Comparison of ENCODE assay signal across 29 cellular contexts in the genomic region with DNA sequence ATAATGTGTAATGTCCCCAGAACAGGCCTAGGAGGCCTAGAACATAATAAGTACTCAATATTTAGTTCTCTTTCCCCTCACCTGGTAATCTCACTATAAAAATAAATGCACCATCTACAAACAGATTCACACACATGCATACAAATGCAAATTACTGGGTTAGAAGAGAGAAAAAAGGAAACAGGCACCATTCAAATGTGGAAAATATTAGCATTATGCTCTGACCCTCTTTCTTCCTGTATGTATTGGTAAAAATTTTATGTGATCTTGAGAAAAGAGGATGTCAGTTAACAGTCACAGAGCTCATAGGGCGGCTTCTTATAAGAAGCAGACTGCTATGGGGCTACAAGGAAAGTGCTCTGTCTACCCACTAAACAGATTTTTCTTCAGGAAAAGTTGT.
A peak's percentile ranks its signal among the peaks of the same experiment; 100 is the strongest.
DNase-seq lines count a peak whose midpoint lies in the region; ATAC-seq and TF ChIP-seq lines count a peak whose summit lies in the region.
"Had no signal": no experiment of that assay in that cellular context is flagged by ENCODE, and none has a peak within 500 bp of the region (broad histone marks: within the 10 kb centered on the region; RNA-seq: fewer than 3 reads in every experiment).

No MANE protein-coding gene starts in this region.

- no peak overlapping the region for H2AFZ ChIP-seq in OCI-LY1 (ENCODE audit: low read length)
- no peak overlapping the region for H2AFZ ChIP-seq in GM23338

- H4K20me1 ChIP-seq in OCI-LY1 (ENCODE audit: insufficient read depth, low read length) (no peaks in the 10 kb centered on the region), GM23338 (replicated peaks; ENCODE audit: insufficient read depth) (no peaks in the 10 kb centered on the region)

- ATAC-seq in GM19351 (IDR thresholded peaks at IDR 0.05; ENCODE audit: unreplicated experiment), result peak; percentile 74
- ATAC-seq in HG03175 (IDR thresholded peaks at IDR 0.05; ENCODE audit: unreplicated experiment), result peak; percentile 63
- no peak for ATAC-seq in Right ventricle myocardium superior (ENCODE audit: poor library complexity)
- ATAC-seq in GM23338, result no peak
- no peak for ATAC-seq in activated CD4-positive, alpha-beta T cell treated with anti-CD3 and anti-CD28 coated beads for 36 hours
- ATAC-seq: A549; activated CD4-positive, CD25-positive, alpha-beta regulatory T cell treated with anti-CD3 and anti-CD28 coated beads, Interleukin-2, amount 50 U/mL, for 24 hours; activated CD8-positive, alpha-beta T cell treated with anti-CD3 and anti-CD28 coated beads for 36 hours; CD8-positive, alpha-beta T cell; effector memory CD8-positive, alpha-beta T cell; mucosa of descending colon had no signal

- no peaks in the 10 kb centered on the region for H3K27me3 Mint-ChIP-seq in GM23338 (ENCODE audit: insufficient read depth, low read depth, poor library complexity)
- peaks cover 2% of the 10 kb centered on the region for H3K27me3 Mint-ChIP-seq in activated CD4-positive, alpha-beta T cell treated with anti-CD3 and anti-CD28 coated beads for 36 hours
- H3K27me3 Mint-ChIP-seq: activated naive CD8-positive, alpha-beta T cell had no signal

- no peaks in the 10 kb centered on the region for H3K79me2 ChIP-seq in OCI-LY1 (ENCODE audit: insufficient read depth, low read length)
- H3K79me2 ChIP-seq in GM23338 (replicated peaks; ENCODE audit: insufficient read depth), result no peaks in the 10 kb centered on the region

- H3K27me3 ChIP-seq in GM06990 (replicated peaks; ENCODE audit: control insufficient read depth, insufficient read depth, low read length) (no peaks in the 10 kb centered on the region), OCI-LY1 (ENCODE audit: insufficient read depth, low read length) (no peaks in the 10 kb centered on the region), GM23338 (ENCODE audit: insufficient read depth) (no peaks in the 10 kb centered on the region)
- H3K27me3 ChIP-seq: SJSA1, transverse colon had no signal

- intact Hi-C loops in Right ventricle myocardium superior (cut with DNase I), result no loop called here
- intact Hi-C loops in activated CD4-positive, alpha-beta T cell treated with anti-CD3 and anti-CD28 coated beads for 36 hours (cut with DNase I, micrococcal nuclease), result no loop called here

- H3F3A ChIP-seq in OCI-LY1 (ENCODE audit: insufficient read depth, low read length) (no peaks in the 10 kb centered on the region), GM23338 (replicated peaks; ENCODE audit: low read depth) (no peaks in the 10 kb centered on the region)

- TF ChIP-seq CTCF in GM06990 (IDR thresholded peaks at IDR 0.05; ENCODE audit: insufficient read depth, low read length, poor library complexity, severe bottlenecking), result no peak
- TF ChIP-seq CTCF in OCI-LY1 (IDR thresholded peaks at IDR 0.05; ENCODE audit: low read length), result no peak
- TF ChIP-seq CTCF in GM23338 (conservative IDR thresholded peaks at IDR 0.05; ENCODE audit: low read depth in 2 of 2), result no peak

- H3K4me3 ChIP-seq in GM06990 (replicated peaks; ENCODE audit: low read depth, low read length) (no peak overlapping the region), OCI-LY1 (ENCODE audit: low read depth, low read length, poor library complexity, severe bottlenecking) (no peak overlapping the region), GM23338 (no peak overlapping the region)
- H3K4me3 ChIP-seq: A549, coronary artery, mucosa of descending colon, SJSA1, skin epidermis, transverse colon had no signal

- CTCF ChIA-PET in activated CD4-positive, alpha-beta T cell treated with anti-CD3 and anti-CD28 coated beads for 36 hours (lab: Charles Lee), result no interaction called here

- H3K9me3 ChIP-seq in OCI-LY1 (ENCODE audit: low read length), result no peaks in the 10 kb centered on the region
- H3K9me3 ChIP-seq: A549, mucosa of descending colon, SJSA1, transverse colon had no signal

- peak overlapping the region; percentile 83 for H3K27ac ChIP-seq in OCI-LY1 (ENCODE audit: low read depth, low read length, poor library complexity, severe bottlenecking)
- H3K27ac ChIP-seq in GM23338 (ENCODE audit: low read depth), result no peak overlapping the region
- H3K27ac ChIP-seq: A549, coronary artery, SJSA1, skin epidermis, transverse colon had no signal

- H3K4me1 ChIP-seq in OCI-LY1 (ENCODE audit: insufficient read depth, low read length, severe bottlenecking) (peaks cover 32% of the 10 kb centered on the region), GM23338 (ENCODE audit: insufficient read depth) (no peaks in the 10 kb centered on the region)
- H3K4me1 ChIP-seq: A549, SJSA1 had no signal

- H3K36me3 ChIP-seq in GM06990 (ENCODE audit: control insufficient read depth, insufficient read depth, low read length) (no peaks in the 10 kb centered on the region), OCI-LY1 (ENCODE audit: insufficient read depth, low read length) (no peaks in the 10 kb centered on the region), GM23338 (ENCODE audit: insufficient read depth) (no peaks in the 10 kb centered on the region)
- H3K36me3 ChIP-seq: SJSA1, transverse colon had no signal

- no peaks in the 10 kb centered on the region for H3K36me3 Mint-ChIP-seq in GM23338 (ENCODE audit: low read depth)
- H3K36me3 Mint-ChIP-seq in activated CD4-positive, alpha-beta T cell treated with anti-CD3 and anti-CD28 coated beads for 36 hours (ENCODE audit: low read depth), result no peaks in the 10 kb centered on the region
- H3K36me3 Mint-ChIP-seq: activated naive CD8-positive, alpha-beta T cell; CD8-positive, alpha-beta T cell had no signal

- DNase-seq in GM06990 (ENCODE audit: extremely low read depth, insufficient read length) (peak; percentile 26), Right ventricle myocardium superior (no peak), GM23338 (ENCODE audit: low spot score) (no peak)
- DNase-seq in effector CD8-positive, alpha-beta T cell (lab: John Stamatoyannopoulos, UW), result no peak
- no peak for DNase-seq in activated CD4-positive, alpha-beta T cell treated with anti-CD3 and anti-CD28 coated beads for 36 hours
- DNase-seq: activated CD8-positive, alpha-beta T cell treated with anti-CD3 and anti-CD28 coated beads for 36 hours; activated effector memory CD4-positive, alpha-beta T cell treated with Interleukin-2 at 50 U/mL for 16 hours; AML-193; anterior cingulate cortex; CD8-positive, alpha-beta T cell; effector memory CD8-positive, alpha-beta T cell; erythroblast; H9; IMR-90; mucosa of descending colon; NCI-H2029; NCI-H2227 treated with DMSO at 0.1 percent for 48 hours; NCI-H69; transverse colon had no signal

- H3K27ac Mint-ChIP-seq in GM23338, result no peak overlapping the region; the same call in 1 of the 2 replicates
- no peak overlapping the region for H3K27ac Mint-ChIP-seq in activated CD4-positive, alpha-beta T cell treated with anti-CD3 and anti-CD28 coated beads for 36 hours
- H3K27ac Mint-ChIP-seq: activated CD8-positive, alpha-beta T cell treated with anti-CD3 and anti-CD28 coated beads for 36 hours; activated naive CD8-positive, alpha-beta T cell; CD8-positive, alpha-beta T cell; effector memory CD8-positive, alpha-beta T cell; H9; nephron had no signal

- H3K4me1 Mint-ChIP-seq in GM23338, result peaks cover 10% of the 10 kb centered on the region; the same call in 2 of the 3 replicates
- no peaks in the 10 kb centered on the region for H3K4me1 Mint-ChIP-seq in activated CD4-positive, alpha-beta T cell treated with anti-CD3 and anti-CD28 coated beads for 36 hours

- no peaks in the 10 kb centered on the region for H3K9me2 ChIP-seq in OCI-LY1 (ENCODE audit: low read depth, low read length)
- H3K9me2 ChIP-seq in GM23338 (ENCODE audit: insufficient read depth), result no peaks in the 10 kb centered on the region

- H3K9me3 Mint-ChIP-seq in GM23338, result no peaks in the 10 kb centered on the region; the same call in 2 of the 3 replicates
- H3K9me3 Mint-ChIP-seq in activated CD4-positive, alpha-beta T cell treated with anti-CD3 and anti-CD28 coated beads for 36 hours (ENCODE audit: low read depth), result no peaks in the 10 kb centered on the region
- H3K9me3 Mint-ChIP-seq: activated CD8-positive, alpha-beta T cell treated with anti-CD3 and anti-CD28 coated beads for 36 hours; CD8-positive, alpha-beta T cell; effector memory CD8-positive, alpha-beta T cell; H9; nephron had no signal

- H3K4me2 ChIP-seq in OCI-LY1 (ENCODE audit: low read length) (peak overlapping the region; percentile 25; the same call in 1 of the 2 replicates), GM23338 (no peak overlapping the region)
- H3K4me2 ChIP-seq: A549 had no signal

- peak overlapping the region; percentile 47 for H3K9ac ChIP-seq in OCI-LY1 (ENCODE audit: low read length)

- POLR2A ChIA-PET in activated CD4-positive, alpha-beta T cell treated with anti-CD3 and anti-CD28 coated beads for 36 hours (lab: Charles Lee), result no interaction called here

- H3K4me3 Mint-ChIP-seq in GM23338, result no peak overlapping the region
- no peak overlapping the region for H3K4me3 Mint-ChIP-seq in activated CD4-positive, alpha-beta T cell treated with anti-CD3 and anti-CD28 coated beads for 36 hours
- H3K4me3 Mint-ChIP-seq: activated CD8-positive, alpha-beta T cell treated with anti-CD3 and anti-CD28 coated beads for 36 hours; activated naive CD8-positive, alpha-beta T cell; CD8-positive, alpha-beta T cell; effector memory CD8-positive, alpha-beta T cell; H9; nephron had no signal

TF ChIP-seq in GM23338, 12 proteins besides CTCF, POLR2A, EP300 and RAD21 (continues in another document):
- no peak for TF ChIP-seq POLR2AphosphoS5 (IDR thresholded peaks at IDR 0.05; ENCODE audit: low read depth)
- no peak for TF ChIP-seq CREB1 (CRISPR knock-in tag; IDR thresholded peaks at IDR 0.05; ENCODE audit: low read depth)
- TF ChIP-seq, protein P1, sequence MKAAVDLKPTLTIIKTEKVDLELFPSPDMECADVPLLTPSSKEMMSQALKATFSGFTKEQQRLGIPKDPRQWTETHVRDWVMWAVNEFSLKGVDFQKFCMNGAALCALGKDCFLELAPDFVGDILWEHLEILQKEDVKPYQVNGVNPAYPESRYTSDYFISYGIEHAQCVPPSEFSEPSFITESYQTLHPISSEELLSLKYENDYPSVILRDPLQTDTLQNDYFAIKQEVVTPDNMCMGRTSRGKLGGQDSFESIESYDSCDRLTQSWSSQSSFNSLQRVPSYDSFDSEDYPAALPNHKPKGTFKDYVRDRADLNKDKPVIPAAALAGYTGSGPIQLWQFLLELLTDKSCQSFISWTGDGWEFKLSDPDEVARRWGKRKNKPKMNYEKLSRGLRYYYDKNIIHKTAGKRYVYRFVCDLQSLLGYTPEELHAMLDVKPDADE (IDR thresholded peaks at IDR 0.05), result no peak
- no peak for TF ChIP-seq ZNF331 (CRISPR knock-in tag; IDR thresholded peaks at IDR 0.05; ENCODE audit: low read depth)
- TF ChIP-seq ZNF114 (CRISPR knock-in tag; IDR thresholded peaks at IDR 0.05), result no peak
- TF ChIP-seq EZH2 (IDR thresholded peaks at IDR 0.05; ENCODE audit: low read depth, unreplicated experiment), result no peak
- TF ChIP-seq JUNB (IDR thresholded peaks at IDR 0.05; ENCODE audit: unreplicated experiment), result no peak
- no peak for TF ChIP-seq NANOG (IDR thresholded peaks at IDR 0.05; ENCODE audit: borderline replicate concordance)
- no peak for TF ChIP-seq STAT1 (IDR thresholded peaks at IDR 0.05; ENCODE audit: unreplicated experiment)

Comparison
In these comparisons a context has a peak if more than half of its experiments do, and no peak if none do; other contexts are left out.
1. ATAC-seq: peak in GM19351 (single experiment) and HG03175 (single experiment); none in Right ventricle myocardium superior (single experiment), GM23338 (single experiment) and activated CD4-positive, alpha-beta T cell treated with anti-CD3 and anti-CD28 coated beads for 36 hours (single experiment).